In the genomic region with DNA sequence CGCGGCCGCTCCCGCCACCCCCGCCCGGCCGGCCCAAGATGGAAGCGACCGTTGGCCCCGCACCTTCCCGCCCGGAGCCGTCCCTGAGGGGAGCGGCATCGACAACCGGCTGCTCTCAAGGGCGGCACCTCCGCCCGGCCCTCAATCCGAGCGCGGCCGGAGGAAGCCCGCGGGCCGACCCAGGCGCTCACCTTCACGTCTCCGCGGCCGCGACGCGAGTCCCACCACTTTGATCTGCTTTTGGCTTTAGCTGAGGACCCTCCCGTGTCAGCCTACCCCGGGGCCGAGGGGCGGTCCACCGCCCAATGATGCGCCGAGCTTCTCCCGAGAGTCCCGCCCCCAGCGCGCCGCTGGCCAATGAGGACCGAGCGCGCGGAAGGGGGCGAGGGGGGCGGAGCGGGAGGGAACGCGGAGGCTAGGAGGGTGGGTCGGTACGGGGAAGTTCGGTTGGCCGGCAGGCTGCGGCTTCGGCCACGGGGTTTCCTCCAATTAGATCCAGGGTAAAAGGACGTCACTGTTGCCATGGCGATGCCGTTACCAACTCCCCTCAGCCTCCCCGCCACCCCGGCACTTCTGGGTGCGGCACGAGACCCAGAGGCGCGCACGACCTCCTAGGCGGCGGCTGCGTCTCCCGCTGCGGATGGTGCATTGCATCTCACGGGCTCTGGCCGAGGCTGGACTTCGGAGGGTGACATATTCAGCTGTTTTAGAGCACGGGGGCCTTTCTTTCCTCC, we compare ENCODE assay signal across 8 cellular contexts.
DNase-seq lines count a peak whose midpoint lies in the region; ATAC-seq, FAIRE-seq and TF ChIP-seq lines count a peak whose summit lies in the region.

Gene YWHAQ, minus strand, starts transcription at position 248 of the 734 bp plus-strand sequence. CDS start 545 bp downstream, outside the sequence.

- no peak for TF ChIP-seq CTCF in AG09319 (IDR thresholded peaks at IDR 0.05; ENCODE audit: low read depth, low read length)

- ATAC-seq in GM19035 (IDR thresholded peaks at IDR 0.05; ENCODE audit: unreplicated experiment) (peak; percentile 90), HG03354 (IDR thresholded peaks at IDR 0.05; ENCODE audit: poor library complexity, severe bottlenecking, unreplicated experiment) (peak; percentile 92)
- peak; percentile 88 to 89 for ATAC-seq in activated CD4-positive, CD25-positive, alpha-beta regulatory T cell treated with anti-CD3 and anti-CD28 coated beads, Interleukin-2, amount 50 U/mL, for 24 hours

- peak; percentile 49 for FAIRE-seq in islet of Langerhans (lab: Jason Lieb, UNC)

- DNase-seq in AG09319 (ENCODE audit: extremely low read depth, low read depth), result peak; percentile 98
- DNase-seq in NCI-H446 treated with DMSO at 0.1 percent for 48 hours (lab: John Stamatoyannopoulos, UW), result peak; percentile 94
- peak; percentile 99 for DNase-seq in cerebellar cortex (ENCODE audit: low spot score)
- DNase-seq in stimulated activated CD4-positive, alpha-beta T cell treated with anti-CD3 and anti-CD28 coated beads, Interleukin-12 subunit alpha, Interleukin-12 subunit beta, amount 100 ng/mL, for 4 hours, result peak; percentile 96

Comparison
In these comparisons a context has a peak if more than half of its experiments do, and no peak if none do; other contexts are left out.
1. Peak in every context shown above with its lines: DNase-seq and ATAC-seq.